1 cellular context compared by ENCODE assay signal in genomic region chr20:35434085-35435005, GRCh38.
TF ChIP-seq lines count a peak whose summit lies in the region.

No MANE protein-coding gene starts in this region.

TF ChIP-seq in GM12878, 131 proteins besides CTCF, POLR2A, EP300 and RAD21:
- TF ChIP-seq, protein P1, sequence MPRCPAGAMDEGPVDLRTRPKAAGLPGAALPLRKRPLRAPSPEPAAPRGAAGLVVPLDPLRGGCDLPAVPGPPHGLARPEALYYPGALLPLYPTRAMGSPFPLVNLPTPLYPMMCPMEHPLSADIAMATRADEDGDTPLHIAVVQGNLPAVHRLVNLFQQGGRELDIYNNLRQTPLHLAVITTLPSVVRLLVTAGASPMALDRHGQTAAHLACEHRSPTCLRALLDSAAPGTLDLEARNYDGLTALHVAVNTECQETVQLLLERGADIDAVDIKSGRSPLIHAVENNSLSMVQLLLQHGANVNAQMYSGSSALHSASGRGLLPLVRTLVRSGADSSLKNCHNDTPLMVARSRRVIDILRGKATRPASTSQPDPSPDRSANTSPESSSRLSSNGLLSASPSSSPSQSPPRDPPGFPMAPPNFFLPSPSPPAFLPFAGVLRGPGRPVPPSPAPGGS (IDR thresholded peaks at IDR 0.05; ENCODE audit: borderline replicate concordance, insufficient read depth, low read depth, low read length, poor library complexity, severe bottlenecking) = peak; percentile 49
- no peak for TF ChIP-seq CREB1 (IDR thresholded peaks at IDR 0.05; ENCODE audit: low read depth)
